12 cellular contexts compared by ENCODE assay signal in genomic region chr5:40384782-40385390, GRCh38.
DNase-seq lines count a peak whose midpoint lies in the region; ATAC-seq and TF ChIP-seq lines count a peak whose summit lies in the region.
"Had no signal": no experiment of that assay in that cellular context is flagged by ENCODE, and none has a peak within 500 bp of the region (broad histone marks: within the 10 kb centered on the region; RNA-seq: fewer than 3 reads in every experiment).

No MANE protein-coding gene starts in this region.

- no peak for DNase-seq in activated T-cell treated with anti-CD3 and anti-CD28 coated beads, Interleukin-2, amount 50 U/mL, for 24 hours
- DNase-seq in activated T-cell treated with anti-CD3 and anti-CD28 coated beads, Interleukin-2, amount 50 U/mL, for 48 hours: no peak
- DNase-seq in activated naive CD8-positive, alpha-beta T cell treated with anti-CD3 and anti-CD28 coated beads, Interleukin-2, amount 50 U/mL, for 24 hours: no peak
- no peak for DNase-seq in stimulated activated effector memory CD8-positive, alpha-beta T cell treated with anti-CD3 and anti-CD28 coated beads, Interleukin-12 subunit alpha, Interleukin-12 subunit beta, amount 100 ng/mL, for 72 hours (ENCODE audit: low spot score in 2 of 2)
- DNase-seq in BE2C (no peak), cardiac septum (ENCODE audit: low spot score) (no peak)
- DNase-seq: effector CD4-positive, alpha-beta T cell; NCI-H2081; posterior cingulate gyrus; stimulated activated CD4-positive, alpha-beta T cell treated with anti-CD3 and anti-CD28 coated beads, Interleukin-2, amount 100 ng/mL, for 48 hours had no signal

- no peaks in the 10 kb centered on the region for H3K27me3 Mint-ChIP-seq in activated T-cell treated with anti-CD3 and anti-CD28 coated beads, Interleukin-2, amount 50 U/mL, for 24 hours
- H3K27me3 Mint-ChIP-seq in activated naive CD8-positive, alpha-beta T cell treated with anti-CD3 and anti-CD28 coated beads, Interleukin-2, amount 50 U/mL, for 24 hours: no peaks in the 10 kb centered on the region

- H3K36me3 ChIP-seq in OCI-LY1 (ENCODE audit: insufficient read depth, low read length) (no peaks in the 10 kb centered on the region), BE2C (no peaks in the 10 kb centered on the region)

- H3K4me3 Mint-ChIP-seq in activated T-cell treated with anti-CD3 and anti-CD28 coated beads, Interleukin-2, amount 50 U/mL, for 24 hours: peak overlapping the region; percentile 50
- H3K4me3 Mint-ChIP-seq in activated naive CD8-positive, alpha-beta T cell treated with anti-CD3 and anti-CD28 coated beads, Interleukin-2, amount 50 U/mL, for 24 hours: peak overlapping the region; percentile 22
- H3K4me3 Mint-ChIP-seq in stimulated activated effector memory CD8-positive, alpha-beta T cell treated with anti-CD3 and anti-CD28 coated beads, Interleukin-12 subunit alpha, Interleukin-12 subunit beta, amount 100 ng/mL, for 72 hours: peak overlapping the region; percentile 51

- H3K36me3 Mint-ChIP-seq in activated T-cell treated with anti-CD3 and anti-CD28 coated beads, Interleukin-2, amount 50 U/mL, for 24 hours (ENCODE audit: low read depth): peaks cover 6% of the 10 kb centered on the region
- peaks cover 8% of the 10 kb centered on the region for H3K36me3 Mint-ChIP-seq in activated naive CD8-positive, alpha-beta T cell treated with anti-CD3 and anti-CD28 coated beads, Interleukin-2, amount 50 U/mL, for 24 hours (ENCODE audit: low read depth)
- no peaks in the 10 kb centered on the region for H3K36me3 Mint-ChIP-seq in stimulated activated effector memory CD8-positive, alpha-beta T cell treated with anti-CD3 and anti-CD28 coated beads, Interleukin-12 subunit alpha, Interleukin-12 subunit beta, amount 100 ng/mL, for 72 hours

- peaks cover 5% of the 10 kb centered on the region; the same call in 1 of the 2 replicates for H3F3A ChIP-seq in OCI-LY1 (ENCODE audit: insufficient read depth, low read length)

- peak overlapping the region; percentile 96 for H3K27ac Mint-ChIP-seq in activated T-cell treated with anti-CD3 and anti-CD28 coated beads, Interleukin-2, amount 50 U/mL, for 24 hours
- H3K27ac Mint-ChIP-seq in activated naive CD8-positive, alpha-beta T cell treated with anti-CD3 and anti-CD28 coated beads, Interleukin-2, amount 50 U/mL, for 24 hours: peak overlapping the region; percentile 94
- peak overlapping the region; percentile 79 for H3K27ac Mint-ChIP-seq in stimulated activated effector memory CD8-positive, alpha-beta T cell treated with anti-CD3 and anti-CD28 coated beads, Interleukin-12 subunit alpha, Interleukin-12 subunit beta, amount 100 ng/mL, for 72 hours

- H4K20me1 ChIP-seq in OCI-LY1 (ENCODE audit: insufficient read depth, low read length): no peaks in the 10 kb centered on the region

- H3K27ac ChIP-seq in OCI-LY1 (ENCODE audit: low read depth, low read length, poor library complexity, severe bottlenecking): peak overlapping the region; percentile 93

- no peaks in the 10 kb centered on the region for H3K9me2 ChIP-seq in OCI-LY1 (ENCODE audit: low read depth, low read length)

- ATAC-seq in activated naive CD8-positive, alpha-beta T cell treated with anti-CD3 and anti-CD28 coated beads, Interleukin-2, amount 50 U/mL, for 24 hours: no peak
- no peak for ATAC-seq in stimulated activated effector memory CD8-positive, alpha-beta T cell treated with anti-CD3 and anti-CD28 coated beads, Interleukin-12 subunit alpha, Interleukin-12 subunit beta, amount 100 ng/mL, for 72 hours
- no peak for ATAC-seq in HG03520 (IDR thresholded peaks at IDR 0.05; ENCODE audit: unreplicated experiment)

- intact Hi-C loops in cardiac septum (cut with DNase I): no loop called here

- H3K79me2 ChIP-seq in OCI-LY1 (ENCODE audit: insufficient read depth, low read length): no peaks in the 10 kb centered on the region

- no peaks in the 10 kb centered on the region for H3K27me3 ChIP-seq in OCI-LY1 (ENCODE audit: insufficient read depth, low read length)
- no peaks in the 10 kb centered on the region for H3K27me3 ChIP-seq in BE2C

- TF ChIP-seq CTCF in OCI-LY1 (IDR thresholded peaks at IDR 0.05; ENCODE audit: low read length): no peak
- no peak for TF ChIP-seq CTCF in BE2C (IDR thresholded peaks at IDR 0.05; ENCODE audit: low read depth, low read length)

- H3K4me1 ChIP-seq in OCI-LY1 (ENCODE audit: insufficient read depth, low read length, severe bottlenecking) (peaks cover 69% of the 10 kb centered on the region), BE2C (no peaks in the 10 kb centered on the region)

- peak overlapping the region; percentile 41 for H3K4me2 ChIP-seq in OCI-LY1 (ENCODE audit: low read length)

- no peak overlapping the region for H2AFZ ChIP-seq in OCI-LY1 (ENCODE audit: low read length)

- H3K9ac ChIP-seq in OCI-LY1 (ENCODE audit: low read length): peak overlapping the region; percentile 46

- H3K9me3 ChIP-seq in OCI-LY1 (ENCODE audit: low read length) (no peaks in the 10 kb centered on the region), BE2C (no peaks in the 10 kb centered on the region)

- no peak overlapping the region for H3K4me3 ChIP-seq in OCI-LY1 (ENCODE audit: low read depth, low read length, poor library complexity, severe bottlenecking)
- H3K4me3 ChIP-seq in BE2C (ENCODE audit: low read depth, low read length): no peak overlapping the region

- H3K9me3 Mint-ChIP-seq in activated T-cell treated with anti-CD3 and anti-CD28 coated beads, Interleukin-2, amount 50 U/mL, for 24 hours: peaks cover 5% of the 10 kb centered on the region
- H3K9me3 Mint-ChIP-seq in activated naive CD8-positive, alpha-beta T cell treated with anti-CD3 and anti-CD28 coated beads, Interleukin-2, amount 50 U/mL, for 24 hours: no peaks in the 10 kb centered on the region
- H3K9me3 Mint-ChIP-seq in stimulated activated effector memory CD8-positive, alpha-beta T cell treated with anti-CD3 and anti-CD28 coated beads, Interleukin-12 subunit alpha, Interleukin-12 subunit beta, amount 100 ng/mL, for 72 hours: no peaks in the 10 kb centered on the region

- peaks cover 92% of the 10 kb centered on the region for H3K4me1 Mint-ChIP-seq in activated T-cell treated with anti-CD3 and anti-CD28 coated beads, Interleukin-2, amount 50 U/mL, for 24 hours (ENCODE audit: low read depth)
- H3K4me1 Mint-ChIP-seq in activated naive CD8-positive, alpha-beta T cell treated with anti-CD3 and anti-CD28 coated beads, Interleukin-2, amount 50 U/mL, for 24 hours: peaks cover 85% of the 10 kb centered on the region
- H3K4me1 Mint-ChIP-seq in stimulated activated effector memory CD8-positive, alpha-beta T cell treated with anti-CD3 and anti-CD28 coated beads, Interleukin-12 subunit alpha, Interleukin-12 subunit beta, amount 100 ng/mL, for 72 hours: peaks cover 78% of the 10 kb centered on the region
